1 cellular context compared by ENCODE assay signal in genomic region chr22:19877626-19878339, GRCh38.
TF ChIP-seq lines count a peak whose summit lies in the region.

No MANE protein-coding gene starts in this region.

TF ChIP-seq in H1, 55 proteins besides CTCF, POLR2A, EP300 and RAD21:
- TF ChIP-seq ATF2 (IDR thresholded peaks at IDR 0.05; ENCODE audit: low read length) (no peak), EGR1 (IDR thresholded peaks at IDR 0.05; ENCODE audit: borderline replicate concordance, low read depth, low read length) (no peak), KDM5A (IDR thresholded peaks at IDR 0.05; ENCODE audit: low read length) (no peak), SP1 (IDR thresholded peaks at IDR 0.05; ENCODE audit: low read depth, low read length) (no peak), TCF12 (IDR thresholded peaks at IDR 0.05; ENCODE audit: low read depth, low read length) (no peak), TAF7 (optimal IDR thresholded peaks at IDR 0.05; ENCODE audit: borderline replicate concordance, low read depth, low read length) (no peak)
